1 cellular context compared by ENCODE assay signal in genomic region chr1:54415986-54416385, GRCh38.
TF ChIP-seq lines count a peak whose summit lies in the region.

No MANE protein-coding gene starts in this region.

TF ChIP-seq in IMR-90, 13 proteins besides CTCF, POLR2A, EP300 and RAD21:
- no peak for TF ChIP-seq MXI1 (IDR thresholded peaks at IDR 0.05; ENCODE audit: borderline replicate concordance, low read depth, low read length)
